Comparison of ENCODE assay signal across 27 cellular contexts in the genomic region with DNA sequence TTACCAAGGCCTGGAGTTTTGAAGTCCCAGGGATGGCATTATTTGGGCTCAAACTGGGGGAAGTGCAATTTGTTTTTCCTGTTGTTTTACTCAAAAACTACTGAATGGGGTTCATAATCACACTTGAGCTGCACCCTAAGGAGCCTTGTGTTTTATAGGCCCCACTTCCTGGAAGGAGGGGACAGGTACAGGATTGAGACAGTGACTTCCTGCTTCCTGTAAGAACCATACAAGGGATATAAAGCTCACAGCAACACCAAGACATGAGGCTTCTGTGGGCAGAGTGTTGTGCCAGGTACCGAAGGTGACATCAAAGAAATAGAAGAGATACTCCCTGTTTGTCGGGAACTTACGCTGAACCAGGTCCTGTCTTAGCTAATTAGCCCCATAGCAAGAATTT.
"Had no signal": no experiment of that assay in that cellular context is flagged by ENCODE, and none has a peak within 500 bp of the region (broad histone marks: within the 10 kb centered on the region; RNA-seq: fewer than 3 reads in every experiment).

No MANE protein-coding gene starts in this region.

- H3K27me3 Mint-ChIP-seq: dendritic cell treated with granulocyte-macrophage colony-stimulating factor and Interleukin-4, amounts not matched to agents 40 ng/mL and 50 ng/mL, for 4 days had no signal

- H3K27me3 ChIP-seq: brain microvascular endothelial cell had no signal

- H3K36me3 Mint-ChIP-seq: activated naive CD4-positive, alpha-beta T cell treated with anti-CD3 and anti-CD28 coated beads, Interleukin-2, amount 50 U/mL, for 24 hours had no signal

- H3K27ac Mint-ChIP-seq: activated naive CD4-positive, alpha-beta T cell treated with anti-CD3 and anti-CD28 coated beads for 36 hours; activated naive CD4-positive, alpha-beta T cell treated with anti-CD3 and anti-CD28 coated beads, Interleukin-2, amount 50 U/mL, for 24 hours; activated T-helper 1 cell treated with anti-CD3 and anti-CD28 coated beads, Interleukin-12 subunit alpha, Interleukin-12 subunit beta, Interleukin-2, Interleukin-4 antibody, amounts not matched to agents 30 ng/mL and 10 ng/mL and 1 ng/mL, durations not matched to agents 14 hours and 24 hours and 36 hours; activated T-helper 2 cell treated with anti-CD3 and anti-CD28 coated beads, Interferon-gamma antibody, Interleukin-2, Interleukin-4, amounts not matched to agents 10 μg/mL and 5 μg/mL and 100 μg/mL, durations not matched to agents 14 hours and 24 hours and 36 hours; dendritic cell treated with granulocyte-macrophage colony-stimulating factor and Interleukin-4, amounts not matched to agents 40 ng/mL and 50 ng/mL, for 4 days; endodermal cell; T-helper 17 cell; T-helper 2 cell treated with Interferon-gamma antibody and Interleukin-4, amounts not matched to agents 5 μg/mL and 100 μg/mL, for 36 hours had no signal

- H3K36me3 ChIP-seq: brain microvascular endothelial cell had no signal

- H3K4me1 Mint-ChIP-seq: central memory CD8-positive, alpha-beta T cell; T-helper 17 cell had no signal

- H3K4me3 Mint-ChIP-seq: activated naive CD4-positive, alpha-beta T cell treated with anti-CD3 and anti-CD28 coated beads for 36 hours; activated naive CD4-positive, alpha-beta T cell treated with anti-CD3 and anti-CD28 coated beads, Interleukin-2, amount 50 U/mL, for 24 hours; activated T-helper 1 cell treated with anti-CD3 and anti-CD28 coated beads, Interleukin-12 subunit alpha, Interleukin-12 subunit beta, Interleukin-2, Interleukin-4 antibody, amounts not matched to agents 30 ng/mL and 10 ng/mL and 1 ng/mL, durations not matched to agents 14 hours and 24 hours and 36 hours; central memory CD8-positive, alpha-beta T cell; dendritic cell treated with granulocyte-macrophage colony-stimulating factor and Interleukin-4, amounts not matched to agents 40 ng/mL and 50 ng/mL, for 4 days; endodermal cell; T-helper 17 cell; T-helper 2 cell treated with Interferon-gamma antibody and Interleukin-4, amounts not matched to agents 5 μg/mL and 100 μg/mL, for 36 hours had no signal

- DNase-seq: activated CD4-positive, alpha-beta T cell treated with anti-CD3 and anti-CD28 coated beads for 48 hours; activated CD4-positive, alpha-beta T cell treated with anti-CD3 and anti-CD28 coated beads, Interleukin-2, amount 50 U/mL, for 1 hour; activated CD4-positive, alpha-beta T cell treated with anti-CD3 and anti-CD28 coated beads, Interleukin-2, amount 50 U/mL, for 48 hours; activated CD4-positive, CD25-positive, alpha-beta regulatory T cell; activated CD4-positive, CD25-positive, alpha-beta regulatory T cell treated with anti-CD3 and anti-CD28 coated beads, Interleukin-2, amount 50 U/mL, for 72 hours; activated CD8-positive, alpha-beta memory T cell treated with anti-CD3 and anti-CD28 coated beads, Interleukin-2, amount 50 U/mL, for 4 hours; activated effector memory CD4-positive, alpha-beta T cell treated with anti-CD3 and anti-CD28 coated beads, Interleukin-2, amount 50 U/mL, for 16 hours; activated naive CD4-positive, alpha-beta T cell treated with anti-CD3 and anti-CD28 coated beads for 36 hours; activated T-cell treated with anti-CD3 and anti-CD28 coated beads, Interleukin-2, amount 50 U/mL, for 1 hour; activated T-cell treated with anti-CD3 and anti-CD28 coated beads, Interleukin-2, amount 50 U/mL, for 48 hours; amniotic stem cell; anterior cingulate cortex; brain microvascular endothelial cell; dorsolateral prefrontal cortex; effector memory CD4-positive, alpha-beta T cell; endodermal cell; foreskin fibroblast; head of caudate nucleus; T-helper 17 cell had no signal

- H3K4me3 ChIP-seq: coronary artery, dorsolateral prefrontal cortex had no signal

- H3K9me3 Mint-ChIP-seq: activated naive CD4-positive, alpha-beta T cell treated with anti-CD3 and anti-CD28 coated beads for 36 hours; activated naive CD4-positive, alpha-beta T cell treated with anti-CD3 and anti-CD28 coated beads, Interleukin-2, amount 50 U/mL, for 24 hours; activated T-helper 1 cell treated with anti-CD3 and anti-CD28 coated beads, Interleukin-12 subunit alpha, Interleukin-12 subunit beta, Interleukin-2, Interleukin-4 antibody, amounts not matched to agents 30 ng/mL and 10 ng/mL and 1 ng/mL, durations not matched to agents 14 hours and 24 hours and 36 hours; activated T-helper 2 cell treated with anti-CD3 and anti-CD28 coated beads, Interferon-gamma antibody, Interleukin-2, Interleukin-4, amounts not matched to agents 10 μg/mL and 5 μg/mL and 100 μg/mL, durations not matched to agents 14 hours and 24 hours and 36 hours; central memory CD8-positive, alpha-beta T cell; dendritic cell treated with granulocyte-macrophage colony-stimulating factor and Interleukin-4, amounts not matched to agents 40 ng/mL and 50 ng/mL, for 4 days; endodermal cell; T-helper 2 cell treated with Interferon-gamma antibody and Interleukin-4, amounts not matched to agents 5 μg/mL and 100 μg/mL, for 36 hours had no signal

- ATAC-seq: esophagus mucosa, T-helper 17 cell had no signal
